ENCODE assay signal across 8 cellular contexts in the genomic region with DNA sequence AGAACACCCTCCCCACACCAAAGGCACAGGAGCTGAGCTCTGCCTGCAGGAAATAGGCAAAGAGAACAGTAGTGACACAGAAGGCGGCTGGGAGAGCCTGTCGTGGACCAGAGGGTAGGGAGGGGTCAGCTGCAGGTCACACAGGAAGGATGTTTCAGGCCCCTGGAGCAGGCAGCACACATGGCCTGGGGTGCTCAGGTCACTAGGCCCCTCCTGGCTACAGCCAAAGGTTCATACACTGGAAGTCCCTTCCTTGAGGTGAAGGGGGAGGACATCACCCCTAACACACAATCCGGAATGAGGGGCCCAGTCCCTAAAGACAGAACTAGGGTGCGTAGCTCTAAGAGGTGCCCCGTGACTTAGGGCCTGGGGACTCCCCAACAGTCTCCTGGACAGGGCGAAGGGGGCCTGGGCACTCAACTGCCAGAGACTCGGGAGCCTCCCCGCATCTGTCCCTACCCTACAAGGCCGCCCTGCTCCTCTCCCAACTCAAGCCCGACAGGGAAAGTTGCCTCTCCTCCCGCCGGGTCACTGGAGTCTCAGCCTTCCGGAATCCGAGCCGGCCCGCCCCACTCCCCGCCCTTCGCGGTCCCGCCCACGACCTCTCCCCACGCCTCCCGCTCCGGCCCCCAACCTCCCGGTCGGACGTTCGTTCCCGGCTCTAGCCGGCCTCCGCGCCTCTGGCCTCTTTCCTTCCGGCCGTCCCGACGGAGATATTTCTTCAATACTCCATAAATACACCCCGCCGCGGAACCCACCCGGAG. TPM values are rescaled to one million over a fixed set of nuclear protein-coding genes. Genes with fewer than 3 reads are reported as not detected.
DNase-seq lines count a peak whose midpoint lies in the region; ATAC-seq and TF ChIP-seq lines count a peak whose summit lies in the region.

A gene (minus strand): TSS at position 541 of the 764 bp plus-strand sequence. CDS start 675 bp downstream, outside the sequence.

- no peak within 1 kb of the TSS for H2AFZ ChIP-seq in neuronal stem cell (ENCODE audit: low read length)

- no peak within 1 kb of the TSS for H2BK120ac ChIP-seq in neuronal stem cell (ENCODE audit: low read depth, low read length)

- H3K4me2 ChIP-seq in neuronal stem cell (ENCODE audit: insufficient read depth, low read length, poor library complexity, severe bottlenecking): peak within 1 kb of the TSS; percentile 79

- no peak for ATAC-seq in CD8-positive, alpha-beta T cell
- peak; percentile 44 for ATAC-seq in GM21529 (IDR thresholded peaks at IDR 0.05; ENCODE audit: unreplicated experiment)
- ATAC-seq in HG03039 (IDR thresholded peaks at IDR 0.05; ENCODE audit: unreplicated experiment): no peak
- ATAC-seq in GM21528 (IDR thresholded peaks at IDR 0.05; ENCODE audit: low FRiP score, unreplicated experiment): no peak

- H3K36me3 ChIP-seq in CD8-positive, alpha-beta T cell (ENCODE audit: insufficient read depth, low read length): no peaks in the 10 kb centered on the region
- H3K36me3 ChIP-seq in neuronal stem cell (replicated peaks in 1 of 2; ENCODE audit: control insufficient read depth in 2 of 2, insufficient read depth in 2 of 2, low read length in 2 of 2): peaks cover 0 to 2% of the 10 kb centered on the region in 2 donors

- H3K27me3 ChIP-seq in CD8-positive, alpha-beta T cell (ENCODE audit: insufficient read depth, low read length): peaks cover 15% of the 10 kb centered on the region
- H3K27me3 ChIP-seq in neuronal stem cell (ENCODE audit: control insufficient read depth in 3 of 3, insufficient read depth in 3 of 3, low read depth in 1 of 3, low read length in 3 of 3): peaks cover 0 to 21% (median 2%) of the 10 kb centered on the region in 3 experiments

- no peak within 1 kb of the TSS for H3K27ac Mint-ChIP-seq in CD8-positive, alpha-beta T cell
- H3K27ac Mint-ChIP-seq in activated CD4-positive, alpha-beta memory T cell treated with anti-CD3 and anti-CD28 coated beads, Interleukin-2, amount 10 ng/mL, durations not matched to agents 7 days and 5 days: no peak within 1 kb of the TSS

- H3K4ac ChIP-seq in neuronal stem cell (ENCODE audit: low read length): peak within 1 kb of the TSS; percentile 80

- DNase-seq in CD8-positive, alpha-beta T cell: no peak
- DNase-seq in activated CD4-positive, alpha-beta memory T cell treated with anti-CD3 and anti-CD28 coated beads, Interleukin-2, amount 10 ng/mL, durations not matched to agents 7 days and 5 days: no peak
- DNase-seq in globus pallidus (ENCODE audit: low spot score): peak; percentile 83
- peak; percentile 59 for DNase-seq in neuronal stem cell (ENCODE audit: low spot score)
- DNase-seq in NCI-H1436 treated with DMSO at 0.1 percent for 48 hours (lab: John Stamatoyannopoulos, UW): no peak

- H3K36me3 Mint-ChIP-seq in CD8-positive, alpha-beta T cell: no peaks in the 10 kb centered on the region
- H3K36me3 Mint-ChIP-seq in activated CD4-positive, alpha-beta memory T cell treated with anti-CD3 and anti-CD28 coated beads, Interleukin-2, amount 10 ng/mL, durations not matched to agents 7 days and 5 days (ENCODE audit: low read depth): no peaks in the 10 kb centered on the region

- peak within 1 kb of the TSS; percentile 53 for H2AK5ac ChIP-seq in neuronal stem cell (ENCODE audit: low read depth, low read length)

- no peak within 1 kb of the TSS for H2BK15ac ChIP-seq in neuronal stem cell (ENCODE audit: low read length)

- peaks cover 3% of the 10 kb centered on the region for H3K4me1 ChIP-seq in CD8-positive, alpha-beta T cell (ENCODE audit: insufficient read depth, low read length)
- H3K4me1 ChIP-seq in neuronal stem cell (ENCODE audit: control insufficient read depth in 2 of 2, insufficient read depth in 1 of 2, low read depth in 1 of 2, low read length in 2 of 2): peaks cover 13 to 16% of the 10 kb centered on the region in 2 donors

- no peak within 1 kb of the TSS for H4K8ac ChIP-seq in neuronal stem cell (ENCODE audit: low read depth, low read length)

- peak within 1 kb of the TSS; percentile 65 for H2BK12ac ChIP-seq in neuronal stem cell (ENCODE audit: low read length)

- CTCF ChIA-PET in CD8-positive, alpha-beta T cell (lab: Charles Lee): no interaction called here
- CTCF ChIA-PET in activated CD4-positive, alpha-beta memory T cell treated with anti-CD3 and anti-CD28 coated beads, Interleukin-2, amount 10 ng/mL, durations not matched to agents 7 days and 5 days (lab: Charles Lee): no interaction called here

- WGBS in neuronal stem cell (ENCODE audit: extremely low coverage in 2 of 2, insufficient read length in 2 of 2, insufficient replicate concordance in 1 of 2), 2 donors: no CpG with 5 or more reads among the region's 40 CpGs

- peak within 1 kb of the TSS; percentile 39 for H3K4me3 ChIP-seq in CD8-positive, alpha-beta T cell (ENCODE audit: low read depth, low read length)
- peak within 1 kb of the TSS in 1 of 2 donors; percentile 84 for H3K4me3 ChIP-seq in neuronal stem cell (ENCODE audit: low read length in 2 of 2)

- H3K9ac ChIP-seq in neuronal stem cell (ENCODE audit: low read depth, low read length, poor library complexity): peak within 1 kb of the TSS; percentile 95

- H3K27ac ChIP-seq in CD8-positive, alpha-beta T cell (ENCODE audit: low read depth, low read length): no peak within 1 kb of the TSS
- H3K27ac ChIP-seq in neuronal stem cell (replicated peaks; ENCODE audit: low read length): no peak within 1 kb of the TSS

- no peaks in the 10 kb centered on the region for H3K9me3 Mint-ChIP-seq in CD8-positive, alpha-beta T cell
- no peaks in the 10 kb centered on the region for H3K9me3 Mint-ChIP-seq in activated CD4-positive, alpha-beta memory T cell treated with anti-CD3 and anti-CD28 coated beads, Interleukin-2, amount 10 ng/mL, durations not matched to agents 7 days and 5 days

- H3K4me1 Mint-ChIP-seq in CD8-positive, alpha-beta T cell (ENCODE audit: low read depth): peaks cover 10% of the 10 kb centered on the region
- H3K4me1 Mint-ChIP-seq in activated CD4-positive, alpha-beta memory T cell treated with anti-CD3 and anti-CD28 coated beads, Interleukin-2, amount 10 ng/mL, durations not matched to agents 7 days and 5 days: peaks cover 13% of the 10 kb centered on the region

- H3K79me1 ChIP-seq in neuronal stem cell (ENCODE audit: low read depth, low read length): peaks cover 3% of the 10 kb centered on the region

- no peak for TF ChIP-seq CTCF in CD8-positive, alpha-beta T cell (IDR thresholded peaks at IDR 0.05)

- peak within 1 kb of the TSS; percentile 99 for H3K18ac ChIP-seq in neuronal stem cell (ENCODE audit: low read length)

- peak within 1 kb of the TSS; percentile 95 for H3K14ac ChIP-seq in neuronal stem cell (ENCODE audit: low read length)

- no peak within 1 kb of the TSS for H4K91ac ChIP-seq in neuronal stem cell (ENCODE audit: low read depth, low read length, poor library complexity)

- POLR2A ChIA-PET in CD8-positive, alpha-beta T cell (lab: Charles Lee): no interaction called here
- POLR2A ChIA-PET in activated CD4-positive, alpha-beta memory T cell treated with anti-CD3 and anti-CD28 coated beads, Interleukin-2, amount 10 ng/mL, durations not matched to agents 7 days and 5 days (lab: Charles Lee): no interaction called here

- H3K4me3 Mint-ChIP-seq in CD8-positive, alpha-beta T cell: peak within 1 kb of the TSS; percentile 70
- peak within 1 kb of the TSS; percentile 43 for H3K4me3 Mint-ChIP-seq in activated CD4-positive, alpha-beta memory T cell treated with anti-CD3 and anti-CD28 coated beads, Interleukin-2, amount 10 ng/mL, durations not matched to agents 7 days and 5 days

- H2BK5ac ChIP-seq in neuronal stem cell (ENCODE audit: low read length): peak within 1 kb of the TSS; percentile 40

- peak within 1 kb of the TSS; percentile 65 for H3K23ac ChIP-seq in neuronal stem cell (ENCODE audit: low read depth, low read length, poor library complexity)

- H3K9me3 ChIP-seq in CD8-positive, alpha-beta T cell (ENCODE audit: low read length): no peaks in the 10 kb centered on the region
- no peaks in the 10 kb centered on the region for H3K9me3 ChIP-seq in neuronal stem cell (replicated peaks in 1 of 2; ENCODE audit: control insufficient read depth in 2 of 2, insufficient read depth in 1 of 2, low read depth in 1 of 2, low read length in 2 of 2)

- intact Hi-C loops in CD8-positive, alpha-beta T cell (cut with DNase I, micrococcal nuclease): no loop called here

- peaks cover 56% of the 10 kb centered on the region for H3K27me3 Mint-ChIP-seq in CD8-positive, alpha-beta T cell (ENCODE audit: low read depth)
- H3K27me3 Mint-ChIP-seq in activated CD4-positive, alpha-beta memory T cell treated with anti-CD3 and anti-CD28 coated beads, Interleukin-2, amount 10 ng/mL, durations not matched to agents 7 days and 5 days: peaks cover 42% of the 10 kb centered on the region

RNA-seq across cellular contexts. Expression of the gene that starts here (rescaled TPM):
- not detected for total RNA-seq in CD8-positive, alpha-beta T cell
- 1 to 10 TPM; 1.8 TPM for total RNA-seq in activated CD4-positive, alpha-beta memory T cell treated with anti-CD3 and anti-CD28 coated beads, Interleukin-2, amount 10 ng/mL, durations not matched to agents 7 days and 5 days
- polyA plus RNA-seq in neuronal stem cell (2013, experiment 1 of 2): 37.3 TPM
- polyA plus RNA-seq in neuronal stem cell (2013, experiment 2 of 2): 38.6 TPM

Comparison
In these comparisons a context has a peak if more than half of its experiments do, and no peak if none do; other contexts are left out.
1. DNase-seq: peak in globus pallidus (single experiment) and neuronal stem cell (single experiment); none in CD8-positive, alpha-beta T cell (0 of 7), activated CD4-positive, alpha-beta memory T cell treated with anti-CD3 and anti-CD28 coated beads, Interleukin-2, amount 10 ng/mL, durations not matched to agents 7 days and 5 days (single experiment) and NCI-H1436 treated with DMSO at 0.1 percent for 48 hours (single experiment).